16 cellular contexts compared by ENCODE assay signal in genomic region chr2:216126943-216127342, GRCh38. TPM values are rescaled to one million over a fixed set of nuclear protein-coding genes. Genes with fewer than 3 reads are reported as not detected.
"Had no signal": no experiment of that assay in that cellular context is flagged by ENCODE, and none has a peak within 500 bp of the region (broad histone marks: within the 10 kb centered on the region; RNA-seq: fewer than 3 reads in every experiment).

No MANE protein-coding gene starts in this region.

- H3K27ac ChIP-seq: gastroesophageal sphincter, heart right ventricle, parathyroid adenoma, tibial artery, WERI-Rb-1 had no signal

- H3K27ac Mint-ChIP-seq: stimulated activated memory B cell treated with anti-CD40 and anti-IgM and Interleukin-4, amounts not matched to agents 10 μg/mL and 1 μg/mL and 100 μg/mL, for 72 hours had no signal

- H3K4me1 ChIP-seq: parathyroid adenoma, tibial artery had no signal

- H3K27me3 Mint-ChIP-seq: activated naive CD8-positive, alpha-beta T cell treated with anti-CD3 and anti-CD28 coated beads, Interleukin-2, amount 10 ng/mL, durations not matched to agents 7 days and 5 days; stimulated activated memory B cell treated with anti-CD40 and anti-IgM and Interleukin-4, amounts not matched to agents 10 μg/mL and 1 μg/mL and 100 μg/mL, for 72 hours had no signal

- H3K4me3 ChIP-seq: gastroesophageal sphincter, heart right ventricle, tibial artery had no signal

- FAIRE-seq: astrocyte, keratinocyte, urothelium cell line had no signal

- H3K9me3 ChIP-seq: gastroesophageal sphincter, heart right ventricle, tibial artery had no signal

- ATAC-seq: gastroesophageal sphincter; heart right ventricle; left lobe of liver; SK-N-SH treated with all-trans-retinoic acid at 6 μM for 48 hours; stimulated activated memory B cell treated with anti-CD40 and anti-IgM and Interleukin-4, amounts not matched to agents 10 μg/mL and 1 μg/mL and 100 μg/mL, for 72 hours had no signal

- H3K4me3 Mint-ChIP-seq: activated naive CD8-positive, alpha-beta T cell treated with anti-CD3 and anti-CD28 coated beads, Interleukin-2, amount 10 ng/mL, durations not matched to agents 7 days and 5 days; stimulated activated memory B cell treated with anti-CD40 and anti-IgM and Interleukin-4, amounts not matched to agents 10 μg/mL and 1 μg/mL and 100 μg/mL, for 72 hours had no signal

- H3K9ac ChIP-seq: parathyroid adenoma had no signal

- H2AFZ ChIP-seq: parathyroid adenoma had no signal

- H3K9me3 Mint-ChIP-seq: activated naive CD8-positive, alpha-beta T cell treated with anti-CD3 and anti-CD28 coated beads, Interleukin-2, amount 10 ng/mL, durations not matched to agents 7 days and 5 days; stimulated activated memory B cell treated with anti-CD40 and anti-IgM and Interleukin-4, amounts not matched to agents 10 μg/mL and 1 μg/mL and 100 μg/mL, for 72 hours had no signal

- DNase-seq: activated CD4-positive, alpha-beta T cell treated with anti-CD3 and anti-CD28 coated beads for 48 hours; activated CD8-positive, alpha-beta memory T cell treated with anti-CD3 and anti-CD28 coated beads for 24 hours; activated naive CD8-positive, alpha-beta T cell treated with anti-CD3 and anti-CD28 coated beads, Interleukin-2, amount 10 ng/mL, durations not matched to agents 7 days and 5 days; erythroblast; heart right ventricle; midbrain; tibial artery; WERI-Rb-1 had no signal

- H3K27me3 ChIP-seq: gastroesophageal sphincter, heart right ventricle, tibial artery had no signal

RNA-seq across cellular contexts. Expression of gene TMEM169, which starts 45.2 kb away (rescaled TPM):
- polyA plus RNA-seq: keratinocyte had no signal
